In genomic region chr14:73712071-73712506, GRCh38 we compare ENCODE assay signal across 8 cellular contexts. TPM values are rescaled to one million over a fixed set of nuclear protein-coding genes. Genes with fewer than 3 reads are reported as not detected.
DNase-seq lines count a peak whose midpoint lies in the region; ATAC-seq and TF ChIP-seq lines count a peak whose summit lies in the region.

No MANE protein-coding gene starts in this region.

- H2BK15ac ChIP-seq in mesendoderm (replicated peaks; ENCODE audit: low read depth) = no peak overlapping the region

- H2BK5ac ChIP-seq in mesendoderm (ENCODE audit: low read length) = no peak overlapping the region

- H3K79me2 ChIP-seq in mesendoderm (ENCODE audit: control insufficient read depth, insufficient read depth, low read length) = peaks cover 15% of the 10 kb centered on the region

- peaks cover 11% of the 10 kb centered on the region for H3K79me1 ChIP-seq in mesendoderm (ENCODE audit: low read length)

- in situ Hi-C loops in brain microvascular endothelial cell (cut with HindIII; ENCODE audit: low pct_ligation_motif_present, low sequenced_read_pairs) = no loop called here

- peak overlapping the region; percentile 68 for H3K4me2 ChIP-seq in mesendoderm (ENCODE audit: low read length)

- DNase-seq in right atrium auricular region (ENCODE audit: low spot score) = no peak
- no peak for DNase-seq in Right ventricle myocardium superior
- no peak for DNase-seq in brain microvascular endothelial cell
- no peak for DNase-seq in mesendoderm
- no peak for DNase-seq in activated gamma-delta T cell treated with Interleukin-2 at 50 U/mL for 16 hours
- DNase-seq in stimulated activated CD8-positive, alpha-beta memory T cell treated with anti-CD3 and anti-CD28 coated beads, Interleukin-4, amount 100 ng/mL, for 48 hours = no peak
- DNase-seq in activated gamma-delta T cell (lab: John Stamatoyannopoulos, UW) = no peak
- DNase-seq in inferior parietal cortex (ENCODE audit: extremely low spot score) = no peak

- H3K9me3 ChIP-seq in right atrium auricular region = no peaks in the 10 kb centered on the region

- no peak overlapping the region for H2BK120ac ChIP-seq in mesendoderm (ENCODE audit: low read depth, low read length)

- H3K4me3 ChIP-seq in right atrium auricular region (peak overlapping the region; percentile 82 to 88), brain microvascular endothelial cell (ENCODE audit: low read depth, low read length) (peak overlapping the region; percentile 80), mesendoderm (ENCODE audit: low read length) (no peak overlapping the region)

- no peaks in the 10 kb centered on the region for H3K27me3 ChIP-seq in right atrium auricular region
- H3K27me3 ChIP-seq in brain microvascular endothelial cell (replicated peaks) = no peaks in the 10 kb centered on the region
- H3K27me3 ChIP-seq in mesendoderm (ENCODE audit: insufficient read depth, low read length, poor library complexity) = no peaks in the 10 kb centered on the region

- H3K23ac ChIP-seq in mesendoderm (ENCODE audit: low read length) = no peak overlapping the region

- H3K36me3 ChIP-seq in right atrium auricular region = peaks cover 4% of the 10 kb centered on the region
- H3K36me3 ChIP-seq in brain microvascular endothelial cell (replicated peaks) = peaks cover 8% of the 10 kb centered on the region
- H3K36me3 ChIP-seq in mesendoderm (ENCODE audit: control insufficient read depth, insufficient read depth, low read length) = no peaks in the 10 kb centered on the region

- H3K18ac ChIP-seq in mesendoderm (ENCODE audit: low read length) = no peak overlapping the region

- no peak overlapping the region for H2AK5ac ChIP-seq in mesendoderm (ENCODE audit: low read length)

- intact Hi-C loops in Right ventricle myocardium superior (cut with DNase I) = no loop called here

- H4K8ac ChIP-seq in mesendoderm (ENCODE audit: low read depth, low read length) = no peak overlapping the region

- no peak overlapping the region for H3K4ac ChIP-seq in mesendoderm (ENCODE audit: low read depth, low read length)

- peaks cover 0 to 27% of the 10 kb centered on the region in 2 donors for H3K4me1 ChIP-seq in right atrium auricular region
- peaks cover 4% of the 10 kb centered on the region for H3K4me1 ChIP-seq in mesendoderm (ENCODE audit: control insufficient read depth, low read depth, low read length)

- H3K27ac ChIP-seq in right atrium auricular region (peak overlapping the region; percentile 90 to 92), brain microvascular endothelial cell (no peak overlapping the region), mesendoderm (ENCODE audit: low read depth, low read length) (no peak overlapping the region)

- no CpG with 5 or more reads among the region's 11 CpGs for WGBS in mesendoderm (ENCODE audit: extremely low coverage, insufficient coverage, low lambda C conversion rate)

- no peak for ATAC-seq in Right ventricle myocardium superior (ENCODE audit: poor library complexity)

- peak overlapping the region; percentile 68 for H3K56ac ChIP-seq in mesendoderm (ENCODE audit: low read length)

- peak overlapping the region; percentile 72 for H3K9ac ChIP-seq in mesendoderm (ENCODE audit: low read length)

- no peak for TF ChIP-seq CTCF in right atrium auricular region (IDR thresholded peaks at IDR 0.05)
- no peak for TF ChIP-seq CTCF in brain microvascular endothelial cell (IDR thresholded peaks at IDR 0.05; ENCODE audit: low read depth, low read length, missing control alignments)

- H4K5ac ChIP-seq in mesendoderm (ENCODE audit: low read length) = no peak overlapping the region

RNA-seq across cellular contexts. Expression of gene PNMA1, which starts 2.1 kb away (rescaled TPM):
- 10 to 100 TPM; 17.1 to 18.3 TPM for total RNA-seq in right atrium auricular region
- total RNA-seq in Right ventricle myocardium superior = 12.9 TPM
- polyA plus RNA-seq in mesendoderm (2013, experiment 1 of 2) = 34.5 TPM
- polyA plus RNA-seq in mesendoderm (2013, experiment 2 of 2) = 34.4 TPM

Comparison
In these comparisons a context has a peak if more than half of its experiments do, and no peak if none do; other contexts are left out.
1. H3K27ac ChIP-seq: peak in right atrium auricular region (2 of 2); none in brain microvascular endothelial cell (single experiment) and mesendoderm (single experiment).